Comparison of ENCODE assay signal across 1 cellular context in the genomic region with DNA sequence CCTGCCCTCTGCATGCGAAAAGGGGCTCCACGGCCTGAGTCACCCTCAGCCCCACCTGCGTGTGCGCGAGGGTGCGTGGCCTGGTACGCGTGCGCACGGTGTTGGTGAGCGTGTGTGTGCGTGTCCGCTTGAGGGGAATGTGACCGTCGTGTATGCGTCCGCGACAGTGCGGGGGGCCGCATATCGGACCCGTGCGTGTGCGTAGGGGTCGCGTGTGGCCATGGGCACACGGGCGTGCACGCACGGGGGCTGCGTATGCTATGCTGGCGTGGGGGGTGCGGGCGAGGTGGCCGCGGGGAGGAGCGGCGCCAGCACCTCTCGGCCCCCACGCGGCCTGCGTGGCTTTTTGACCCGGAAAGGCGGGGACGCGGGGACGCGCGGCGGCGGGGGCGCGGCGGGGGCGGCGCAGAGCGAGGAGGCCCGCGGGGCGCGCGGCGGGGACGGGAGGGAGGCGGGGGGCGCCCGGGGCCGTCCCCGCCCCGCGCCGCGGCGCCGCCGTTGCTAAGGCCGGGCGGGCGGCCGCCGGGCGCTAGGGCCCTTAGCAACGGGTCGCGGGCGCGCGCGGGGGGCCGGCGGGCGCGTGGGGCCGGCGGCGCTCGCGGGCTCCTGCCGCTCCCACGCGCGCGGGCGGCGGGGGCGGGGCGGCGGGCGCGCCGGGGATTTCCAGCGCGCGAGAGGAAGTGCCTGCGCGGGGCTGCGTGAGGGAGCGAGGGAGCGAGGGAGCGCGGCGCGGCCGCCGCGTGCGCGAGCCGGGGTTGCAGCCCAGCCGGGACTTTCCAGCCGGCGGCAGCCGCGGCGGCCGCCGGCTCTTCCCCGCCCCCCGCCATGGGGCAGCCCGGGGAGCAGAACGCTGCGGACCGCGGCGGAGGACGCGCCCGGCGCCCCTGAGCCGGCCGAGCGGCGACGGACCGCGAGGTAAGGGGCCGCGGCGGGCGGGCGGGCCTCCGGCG.
TF ChIP-seq lines count a peak whose summit lies in the region.

A gene with protein sequence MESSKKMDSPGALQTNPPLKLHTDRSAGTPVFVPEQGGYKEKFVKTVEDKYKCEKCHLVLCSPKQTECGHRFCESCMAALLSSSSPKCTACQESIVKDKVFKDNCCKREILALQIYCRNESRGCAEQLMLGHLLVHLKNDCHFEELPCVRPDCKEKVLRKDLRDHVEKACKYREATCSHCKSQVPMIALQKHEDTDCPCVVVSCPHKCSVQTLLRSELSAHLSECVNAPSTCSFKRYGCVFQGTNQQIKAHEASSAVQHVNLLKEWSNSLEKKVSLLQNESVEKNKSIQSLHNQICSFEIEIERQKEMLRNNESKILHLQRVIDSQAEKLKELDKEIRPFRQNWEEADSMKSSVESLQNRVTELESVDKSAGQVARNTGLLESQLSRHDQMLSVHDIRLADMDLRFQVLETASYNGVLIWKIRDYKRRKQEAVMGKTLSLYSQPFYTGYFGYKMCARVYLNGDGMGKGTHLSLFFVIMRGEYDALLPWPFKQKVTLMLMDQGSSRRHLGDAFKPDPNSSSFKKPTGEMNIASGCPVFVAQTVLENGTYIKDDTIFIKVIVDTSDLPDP (plus strand): TSS at position 689 of the 950 bp plus-strand sequence. CDS start 92,753 bp downstream, outside the sequence.

TF ChIP-seq in HEK293, 187 proteins besides CTCF, POLR2A, EP300 and RAD21 (continued from another document):
- TF ChIP-seq, protein P1, sequence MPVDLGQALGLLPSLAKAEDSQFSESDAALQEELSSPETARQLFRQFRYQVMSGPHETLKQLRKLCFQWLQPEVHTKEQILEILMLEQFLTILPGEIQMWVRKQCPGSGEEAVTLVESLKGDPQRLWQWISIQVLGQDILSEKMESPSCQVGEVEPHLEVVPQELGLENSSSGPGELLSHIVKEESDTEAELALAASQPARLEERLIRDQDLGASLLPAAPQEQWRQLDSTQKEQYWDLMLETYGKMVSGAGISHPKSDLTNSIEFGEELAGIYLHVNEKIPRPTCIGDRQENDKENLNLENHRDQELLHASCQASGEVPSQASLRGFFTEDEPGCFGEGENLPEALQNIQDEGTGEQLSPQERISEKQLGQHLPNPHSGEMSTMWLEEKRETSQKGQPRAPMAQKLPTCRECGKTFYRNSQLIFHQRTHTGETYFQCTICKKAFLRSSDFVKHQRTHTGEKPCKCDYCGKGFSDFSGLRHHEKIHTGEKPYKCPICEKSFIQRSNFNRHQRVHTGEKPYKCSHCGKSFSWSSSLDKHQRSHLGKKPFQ (tag by site-specific recombination; IDR thresholded peaks at IDR 0.05): no peak
- TF ChIP-seq KLF1 (tag by site-specific recombination; IDR thresholded peaks at IDR 0.05): 0 out of 2 replicates have a peak, but pooled peaks have one; percentile 20
